Comparison of ENCODE assay signal across 11 cellular contexts in the genomic region with DNA sequence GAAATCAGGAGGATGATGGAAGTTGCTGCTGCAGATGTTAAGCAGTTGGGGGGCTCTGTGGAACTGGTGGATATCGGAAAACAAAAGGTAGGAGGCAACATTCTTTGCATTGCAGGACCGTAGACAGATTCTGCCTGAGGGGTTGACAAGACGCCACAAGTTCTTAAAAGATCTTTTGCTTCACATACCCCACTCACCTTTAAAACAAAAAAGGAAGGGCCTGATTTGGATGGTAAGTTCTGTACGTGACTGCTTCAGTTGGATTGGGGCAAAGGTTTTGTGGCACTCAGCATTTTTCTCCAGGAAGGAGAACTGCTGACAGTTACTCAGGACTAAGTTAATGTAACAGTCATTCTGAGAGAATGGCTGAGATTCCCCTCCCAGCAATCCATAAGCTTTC. TPM values are rescaled to one million over a fixed set of nuclear protein-coding genes. Genes with fewer than 3 reads are reported as not detected.
DNase-seq lines count a peak whose midpoint lies in the region; ATAC-seq and TF ChIP-seq lines count a peak whose summit lies in the region.
"Had no signal": no experiment of that assay in that cellular context is flagged by ENCODE, and none has a peak within 500 bp of the region (broad histone marks: within the 10 kb centered on the region; RNA-seq: fewer than 3 reads in every experiment).

No MANE protein-coding gene starts in this region.

- H3K9ac ChIP-seq in OCI-LY3 (ENCODE audit: low read length): peak overlapping the region; percentile 77
- H3K9ac ChIP-seq in endocrine pancreas (ENCODE audit: control insufficient read depth, insufficient read depth, low read length): peak overlapping the region; percentile 34

- no peaks in the 10 kb centered on the region for H3K9me3 Mint-ChIP-seq in CD4-positive, CD25-positive, alpha-beta regulatory T cell
- H3K9me3 Mint-ChIP-seq in neural crest cell: no peaks in the 10 kb centered on the region

- no peak overlapping the region for H3K27ac ChIP-seq in CD4-positive, CD25-positive, alpha-beta regulatory T cell (ENCODE audit: insufficient read depth, low read length, poor library complexity, severe bottlenecking)
- peak overlapping the region; percentile 75 for H3K27ac ChIP-seq in OCI-LY3 (ENCODE audit: low read length)

- peaks cover 32% of the 10 kb centered on the region for H3K36me3 Mint-ChIP-seq in CD4-positive, CD25-positive, alpha-beta regulatory T cell
- H3K36me3 Mint-ChIP-seq in neural crest cell (ENCODE audit: low read depth): peaks cover 8% of the 10 kb centered on the region

- peaks cover 36% of the 10 kb centered on the region for H3K4me1 ChIP-seq in CD4-positive, CD25-positive, alpha-beta regulatory T cell (ENCODE audit: control insufficient read depth, insufficient read depth, low read length, poor library complexity, severe bottlenecking)
- H3K4me1 ChIP-seq in OCI-LY3 (ENCODE audit: low read length) (peaks cover 43% of the 10 kb centered on the region), endocrine pancreas (ENCODE audit: control insufficient read depth, insufficient read depth, low read length) (peaks cover 10% of the 10 kb centered on the region)

- peaks cover 28 to 62% (median 44%) of the 10 kb centered on the region in 4 donors for H3K4me1 Mint-ChIP-seq in CD4-positive, CD25-positive, alpha-beta regulatory T cell
- H3K4me1 Mint-ChIP-seq in neural crest cell: peaks cover 35% of the 10 kb centered on the region

- H3K27me3 Mint-ChIP-seq in CD4-positive, CD25-positive, alpha-beta regulatory T cell: peaks cover 4% of the 10 kb centered on the region
- no peaks in the 10 kb centered on the region for H3K27me3 Mint-ChIP-seq in neural crest cell (ENCODE audit: low read depth)

- H3K4me3 Mint-ChIP-seq in CD4-positive, CD25-positive, alpha-beta regulatory T cell: no peak overlapping the region
- no peak overlapping the region for H3K4me3 Mint-ChIP-seq in neural crest cell

- no peak overlapping the region for H2AFZ ChIP-seq in OCI-LY3 (ENCODE audit: low read depth, low read length)

- no peaks in the 10 kb centered on the region for H4K20me1 ChIP-seq in OCI-LY3 (ENCODE audit: insufficient read depth, low read length)

- H3K36me3 ChIP-seq in CD4-positive, CD25-positive, alpha-beta regulatory T cell (ENCODE audit: control insufficient read depth, insufficient read depth, low read length): peaks cover 45% of the 10 kb centered on the region
- peaks cover 45% of the 10 kb centered on the region for H3K36me3 ChIP-seq in OCI-LY3 (replicated peaks; ENCODE audit: low read depth, low read length)
- H3K36me3 ChIP-seq in endocrine pancreas (ENCODE audit: control insufficient read depth, insufficient read depth, low read length): no peaks in the 10 kb centered on the region

- H3K4me3 ChIP-seq in CD4-positive, CD25-positive, alpha-beta regulatory T cell (ENCODE audit: low read depth, low read length): no peak overlapping the region
- peak overlapping the region; percentile 84 for H3K4me3 ChIP-seq in OCI-LY3 (ENCODE audit: low read length)
- H3K4me3 ChIP-seq in endocrine pancreas (ENCODE audit: control insufficient read depth, insufficient read depth, low read length): no peak overlapping the region

- H3K27me3 ChIP-seq in CD4-positive, CD25-positive, alpha-beta regulatory T cell (ENCODE audit: control insufficient read depth, insufficient read depth, low read length): no peaks in the 10 kb centered on the region
- no peaks in the 10 kb centered on the region for H3K27me3 ChIP-seq in OCI-LY3 (ENCODE audit: low read depth, low read length)
- no peaks in the 10 kb centered on the region for H3K27me3 ChIP-seq in endocrine pancreas (ENCODE audit: control insufficient read depth, insufficient read depth, low read length)

- peaks cover 62% of the 10 kb centered on the region for H3K79me2 ChIP-seq in OCI-LY3 (ENCODE audit: low read length)

- ATAC-seq in CD4-positive, CD25-positive, alpha-beta regulatory T cell (ENCODE audit: low read depth in 2 of 2): no peak
- ATAC-seq in HG03159 (IDR thresholded peaks at IDR 0.05; ENCODE audit: unreplicated experiment): no peak

- H3K4me2 ChIP-seq in OCI-LY3 (ENCODE audit: low read length): peak overlapping the region; percentile 88

- no peak for DNase-seq in CD4-positive, CD25-positive, alpha-beta regulatory T cell
- no peak for DNase-seq in neural crest cell (ENCODE audit: low read depth, low spot score)
- no peak for DNase-seq in stimulated activated naive CD4-positive, alpha-beta T cell (lab: John Stamatoyannopoulos, UW)
- no peak for DNase-seq in cerebellar nuclear complex (lab: John Stamatoyannopoulos, UW)
- DNase-seq in NCI-H345 (lab: John Stamatoyannopoulos, UW): no peak
- DNase-seq: hypothalamus, retina had no signal

- TF ChIP-seq CTCF in OCI-LY3 (IDR thresholded peaks at IDR 0.05; ENCODE audit: low read depth, low read length) (no peak), neural crest cell (conservative IDR thresholded peaks at IDR 0.05) (no peak)

- H3K27ac Mint-ChIP-seq in CD4-positive, CD25-positive, alpha-beta regulatory T cell: peak overlapping the region in 2 of 3 donors; percentile 12 to 94
- peak overlapping the region; percentile 73 for H3K27ac Mint-ChIP-seq in neural crest cell (ENCODE audit: unreplicated experiment)

- H3K9me3 ChIP-seq in CD4-positive, CD25-positive, alpha-beta regulatory T cell (ENCODE audit: control insufficient read depth in 2 of 2, low read length in 2 of 2): no peaks in the 10 kb centered on the region
- no peaks in the 10 kb centered on the region for H3K9me3 ChIP-seq in OCI-LY3 (ENCODE audit: insufficient read depth, low read length)
- no peaks in the 10 kb centered on the region for H3K9me3 ChIP-seq in endocrine pancreas (ENCODE audit: control insufficient read depth, low read length)

RNA-seq across cellular contexts. Expression of gene CNDP2, which starts 5.2 kb away (rescaled TPM):
- total RNA-seq in CD4-positive, CD25-positive, alpha-beta regulatory T cell: 121 TPM
- polyA plus RNA-seq in CD4-positive, CD25-positive, alpha-beta regulatory T cell: 100 to 1,000 TPM; 101 to 136 (median 106) TPM
- total RNA-seq in neural crest cell: 194 and 204 TPM in 2 replicates

RNA-seq across cellular contexts. Expression of gene CNDP1, which starts 32.9 kb away (rescaled TPM):
- 0.15 TPM for total RNA-seq in CD4-positive, CD25-positive, alpha-beta regulatory T cell
- not detected for polyA plus RNA-seq in CD4-positive, CD25-positive, alpha-beta regulatory T cell
- total RNA-seq in neural crest cell: 0.56 and 0.59 TPM in 2 replicates
- total RNA-seq: cardiac septum had no signal

RNA-seq across cellular contexts. Expression of gene DIPK1C, which starts 44.3 kb away (rescaled TPM):
- total RNA-seq in CD4-positive, CD25-positive, alpha-beta regulatory T cell: not detected
- not detected for polyA plus RNA-seq in CD4-positive, CD25-positive, alpha-beta regulatory T cell
- not detected in 2 replicates for total RNA-seq in neural crest cell
